In genomic region chr5:132941331-132941730, GRCh38 we compare ENCODE assay signal across 1 cellular context.
A peak's percentile ranks its signal among the peaks of the same experiment; 100 is the strongest.
TF ChIP-seq lines count a peak whose summit lies in the region.

No MANE protein-coding gene starts in this region.

TF ChIP-seq in IMR-90, 13 proteins besides CTCF, POLR2A, EP300 and RAD21:
- TF ChIP-seq RFX5 (IDR thresholded peaks at IDR 0.05; ENCODE audit: low read depth, low read length) = no peak
- peak; percentile 66 for TF ChIP-seq CEBPB (IDR thresholded peaks at IDR 0.05; ENCODE audit: low read depth, low read length)
TF ChIP-seq in IMR-90: peak in this region for 1.
